Comparison of ENCODE assay signal across 10 cellular contexts in the genomic region with DNA sequence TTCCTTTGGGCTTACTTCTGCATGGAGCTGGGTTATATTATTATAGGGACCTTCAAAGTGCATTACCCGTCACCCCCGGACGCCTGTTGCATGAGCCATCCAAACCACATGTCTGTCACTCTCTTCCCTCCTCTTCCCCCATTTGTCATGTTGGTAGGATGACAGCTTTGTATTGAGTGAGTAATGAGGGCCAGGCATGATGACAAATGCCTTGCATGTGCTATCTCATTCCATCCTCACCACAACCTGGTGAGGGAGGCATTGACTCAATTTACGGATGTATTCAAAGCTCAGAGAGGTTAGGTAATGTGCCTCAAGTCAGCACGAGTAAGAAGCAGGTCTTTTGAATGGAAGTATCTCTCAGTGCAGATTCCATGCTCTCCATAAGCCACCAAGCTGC.
A peak's percentile ranks its signal among the peaks of the same experiment; 100 is the strongest.
DNase-seq lines count a peak whose midpoint lies in the region; ATAC-seq and TF ChIP-seq lines count a peak whose summit lies in the region.
"Had no signal": no experiment of that assay in that cellular context is flagged by ENCODE, and none has a peak within 500 bp of the region (broad histone marks: within the 10 kb centered on the region; RNA-seq: fewer than 3 reads in every experiment).

No MANE protein-coding gene starts in this region.

- DNase-seq in EL (peak; percentile 96), HT1080 (ENCODE audit: low read depth) (peak; percentile 98), myocyte (ENCODE audit: low read depth) (peak; percentile 97), body of pancreas (no peak)
- DNase-seq in effector memory CD8-positive, alpha-beta T cell: no peak
- DNase-seq: DND-41, NCI-H2029 had no signal

- no peak overlapping the region for H3K4me3 Mint-ChIP-seq in activated T-helper 17 cell treated with anti-CD3 and anti-CD28 coated beads, Interleukin-2, amount 50 U/mL, for 72 hours
- H3K4me3 Mint-ChIP-seq in effector memory CD8-positive, alpha-beta T cell: no peak overlapping the region
- H3K4me3 Mint-ChIP-seq: dendritic cell treated with granulocyte-macrophage colony-stimulating factor and Interleukin-4, amounts not matched to agents 40 ng/mL and 50 ng/mL, for 4 days had no signal

- no peaks in the 10 kb centered on the region for H3K9me3 ChIP-seq in body of pancreas

- peak; percentile 93 for ATAC-seq in activated T-helper 17 cell treated with anti-CD3 and anti-CD28 coated beads, Interleukin-2, amount 50 U/mL, for 72 hours (replicated peaks)
- ATAC-seq in body of pancreas (no peak), GM21717 (IDR thresholded peaks at IDR 0.05; ENCODE audit: unreplicated experiment) (no peak)
- ATAC-seq in effector memory CD8-positive, alpha-beta T cell (replicated peaks): no peak

- H3K27me3 Mint-ChIP-seq in activated T-helper 17 cell treated with anti-CD3 and anti-CD28 coated beads, Interleukin-2, amount 50 U/mL, for 72 hours: no peaks in the 10 kb centered on the region
- H3K27me3 Mint-ChIP-seq in effector memory CD8-positive, alpha-beta T cell: no peaks in the 10 kb centered on the region

- peaks cover 4% of the 10 kb centered on the region for H3K4me1 Mint-ChIP-seq in activated T-helper 17 cell treated with anti-CD3 and anti-CD28 coated beads, Interleukin-2, amount 50 U/mL, for 72 hours
- H3K4me1 Mint-ChIP-seq in effector memory CD8-positive, alpha-beta T cell (ENCODE audit: low read depth in 2 of 2): no peaks in the 10 kb centered on the region

- no peaks in the 10 kb centered on the region for H3K36me3 Mint-ChIP-seq in activated T-helper 17 cell treated with anti-CD3 and anti-CD28 coated beads, Interleukin-2, amount 50 U/mL, for 72 hours (ENCODE audit: low read depth)
- no peaks in the 10 kb centered on the region for H3K36me3 Mint-ChIP-seq in effector memory CD8-positive, alpha-beta T cell (ENCODE audit: insufficient read depth)

- no peaks in the 10 kb centered on the region for H3K4me1 ChIP-seq in body of pancreas

- TF ChIP-seq CTCF in body of pancreas (IDR thresholded peaks at IDR 0.05): no peak

- H3K9me3 Mint-ChIP-seq in activated T-helper 17 cell treated with anti-CD3 and anti-CD28 coated beads, Interleukin-2, amount 50 U/mL, for 72 hours: peaks cover 4% of the 10 kb centered on the region
- no peaks in the 10 kb centered on the region for H3K9me3 Mint-ChIP-seq in effector memory CD8-positive, alpha-beta T cell
- H3K9me3 Mint-ChIP-seq: dendritic cell treated with granulocyte-macrophage colony-stimulating factor and Interleukin-4, amounts not matched to agents 40 ng/mL and 50 ng/mL, for 4 days had no signal

- 67 to 85% methylated on average over 5 of the region's 5 CpGs for WGBS in body of pancreas, 2 donors

- H3K27ac ChIP-seq in body of pancreas: no peak overlapping the region

- no peak overlapping the region for H3K4me3 ChIP-seq in body of pancreas

- no peak overlapping the region for H3K27ac Mint-ChIP-seq in activated T-helper 17 cell treated with anti-CD3 and anti-CD28 coated beads, Interleukin-2, amount 50 U/mL, for 72 hours
- H3K27ac Mint-ChIP-seq in effector memory CD8-positive, alpha-beta T cell: no peak overlapping the region
- H3K27ac Mint-ChIP-seq: dendritic cell treated with granulocyte-macrophage colony-stimulating factor and Interleukin-4, amounts not matched to agents 40 ng/mL and 50 ng/mL, for 4 days had no signal

- no peaks in the 10 kb centered on the region for H3K36me3 ChIP-seq in body of pancreas (replicated peaks in 1 of 2; ENCODE audit: insufficient read depth in 1 of 2, low read depth in 2 of 2)

- TF ChIP-seq POLR2A in body of pancreas (IDR thresholded peaks at IDR 0.05): no peak

- intact Hi-C loops in body of pancreas (cut with DNase I): no loop called here

- H3K27me3 ChIP-seq in body of pancreas: no peaks in the 10 kb centered on the region

Comparison
In these comparisons a context has a peak if more than half of its experiments do, and no peak if none do; other contexts are left out.
1. DNase-seq: peak in EL (single experiment), HT1080 (single experiment) and myocyte (single experiment); none in body of pancreas (0 of 4) and effector memory CD8-positive, alpha-beta T cell (0 of 3).